8 cellular contexts compared by ENCODE assay signal in genomic region chr4:72567821-72568620, GRCh38. TPM values are rescaled to one million over a fixed set of nuclear protein-coding genes. Genes with fewer than 3 reads are reported as not detected.
DNase-seq lines count a peak whose midpoint lies in the region; ATAC-seq, FAIRE-seq and TF ChIP-seq lines count a peak whose summit lies in the region.

No MANE protein-coding gene starts in this region.

- intact Hi-C loops in adrenal gland (cut with DNase I) (no loop called here), heart right ventricle (cut with DNase I) (loop anchor here in 1 of 10 donors (10.0 kb wide), 1 partner anchor 697 kb away; no protein-coding TSS in a partner anchor), pancreas (cut with DNase I) (no loop called here)

- 0 to 1% (median 1%) methylated on average over 35 to 40 of the region's 40 CpGs for WGBS in adrenal gland, 4 donors
- 1% methylated on average over 40 of the region's 40 CpGs for WGBS in heart right ventricle, 2 donors
- WGBS in pancreas, 2 donors: 1% methylated on average over 40 of the region's 40 CpGs

- H3K9me3 ChIP-seq in adrenal gland (replicated peaks in 1 of 3) (no peaks in the 10 kb centered on the region), heart right ventricle (no peaks in the 10 kb centered on the region), pancreas (no peaks in the 10 kb centered on the region)

- H3K4me1 ChIP-seq in adrenal gland (replicated peaks in 1 of 2) (peaks cover 0 to 9% of the 10 kb centered on the region in 2 donors), heart right ventricle (peaks cover 0 to 24% (median 8%) of the 10 kb centered on the region in 9 donors), pancreas (no peaks in the 10 kb centered on the region)

- peak; percentile 23 to 70 for TF ChIP-seq POLR2A in adrenal gland (IDR thresholded peaks at IDR 0.05)

- in situ Hi-C loops in Caki2 (cut with HindIII; ENCODE audit: low pct_unique_long_range_greater_than_20kb, low sequenced_read_pairs): no loop called here

- no peak for TF ChIP-seq CTCF in GM20000 (IDR thresholded peaks at IDR 0.05; ENCODE audit: extremely low read depth, missing control alignments)
- peak in 5 of 6 experiments; percentile 27 to 40 (median 30) for TF ChIP-seq CTCF in adrenal gland (IDR thresholded peaks at IDR 0.05)
- peak in 5 of 9 donors; percentile 24 to 40 (median 31) for TF ChIP-seq CTCF in heart right ventricle (IDR thresholded peaks at IDR 0.05)
- peak in 1 of 4 donors; percentile 9 for TF ChIP-seq CTCF in pancreas (IDR thresholded peaks at IDR 0.05)

- no peaks in the 10 kb centered on the region for H3K27me3 ChIP-seq in adrenal gland
- peaks cover 0 to 31% (median 0%) of the 10 kb centered on the region in 7 donors for H3K27me3 ChIP-seq in heart right ventricle
- peaks cover 0 to 6% (median 0%) of the 10 kb centered on the region in 4 donors for H3K27me3 ChIP-seq in pancreas

- FAIRE-seq in pancreas (lab: Jason Lieb, UNC): no peak

- H3K4me3 ChIP-seq in adrenal gland (peak overlapping the region in 2 of 4 donors; percentile 42 to 77), heart right ventricle (peak overlapping the region; percentile 36 to 77 (median 60)), pancreas (peak overlapping the region; percentile 29 to 61 (median 42))

- H3K27ac ChIP-seq in adrenal gland (peak overlapping the region; percentile 31 to 88 (median 67)), heart right ventricle (peak overlapping the region in 8 of 10 donors; percentile 33 to 73 (median 47)), pancreas (peak overlapping the region in 2 of 4 donors; percentile 35 to 44)

- DNase-seq in Caki2 (ENCODE audit: low read depth) (peak; percentile 92), GM20000 (ENCODE audit: low spot score) (peak; percentile 26), NCI-H2227 treated with DMSO at 0.1 percent for 48 hours (lab: John Stamatoyannopoulos, UW) (peak; percentile 0), adrenal gland (peak; percentile 77 to 95 (median 87)), heart right ventricle (peak; percentile 40 to 51), pancreas (peak; percentile 39 to 75 (median 60)), cerebellum (ENCODE audit: low spot score) (no peak)

- ATAC-seq in heart right ventricle: peak; percentile 50 to 85 (median 76)
- ATAC-seq in pancreas: peak; percentile 68 to 80 (median 77)
- ATAC-seq in GM21528 (IDR thresholded peaks at IDR 0.05; ENCODE audit: low FRiP score, unreplicated experiment): no peak

- no peaks in the 10 kb centered on the region for H3K36me3 ChIP-seq in adrenal gland (replicated peaks in 1 of 2)
- no peaks in the 10 kb centered on the region for H3K36me3 ChIP-seq in heart right ventricle
- H3K36me3 ChIP-seq in pancreas: no peaks in the 10 kb centered on the region

RNA-seq across cellular contexts. Expression of gene ADAMTS3, which starts 1.0 kb away (rescaled TPM):
- 2.2 and 2.7 TPM in 2 replicates for total RNA-seq in Caki2 (2014; rRNA removed; shearing (Covaris generic); ENCODE audit: low replicate concordance)
- total RNA-seq in adrenal gland (1 to 10 TPM; 1.1 to 4.1 (median 2.4) TPM), heart right ventricle (1 to 10 TPM in 1 of 10 donors, under 1 TPM in 9; 0.31 to 1.1 (median 0.54) TPM), pancreas (under 1 TPM; 0.08 to 0.47 (median 0.23) TPM), cerebellum (13.8 TPM)
- polyA plus RNA-seq in adrenal gland (1 to 10 TPM; 1.0 to 2.3 (median 1.1) TPM), heart right ventricle (under 1 TPM; 0.23 to 0.80 TPM), pancreas (under 1 TPM; 0.09 to 0.11 TPM)
